Comparison of ENCODE assay signal across 31 cellular contexts in genomic region chr6:114301596-114302219, GRCh38. TPM values are rescaled to one million over a fixed set of nuclear protein-coding genes. Genes with fewer than 3 reads are reported as not detected.
"Had no signal": no experiment of that assay in that cellular context is flagged by ENCODE, and none has a peak within 500 bp of the region (broad histone marks: within the 10 kb centered on the region; RNA-seq: fewer than 3 reads in every experiment).

No MANE protein-coding gene starts in this region.

- ATAC-seq: activated CD4-positive, alpha-beta T cell treated with anti-CD3 and anti-CD28 coated beads for 36 hours; activated CD4-positive, CD25-positive, alpha-beta regulatory T cell treated with anti-CD3 and anti-CD28 coated beads, Interleukin-2, amount 50 U/mL, for 24 hours; activated CD8-positive, alpha-beta T cell treated with anti-CD3 and anti-CD28 coated beads, Interleukin-2, amount 10 ng/mL, durations not matched to agents 7 days and 5 days; activated naive CD4-positive, alpha-beta T cell treated with anti-CD3 and anti-CD28 coated beads, Interleukin-2, amount 50 U/mL, for 72 hours had no signal

- DNase-seq: activated CD4-positive, alpha-beta T cell treated with anti-CD3 and anti-CD28 coated beads for 36 hours; activated CD4-positive, alpha-beta T cell treated with anti-CD3 and anti-CD28 coated beads, Interleukin-2, amount 10 ng/mL, durations not matched to agents 7 days and 5 days; activated CD4-positive, alpha-beta T cell treated with anti-CD3 and anti-CD28 coated beads, Interleukin-2, amount 50 U/mL, for 48 hours; activated CD8-positive, alpha-beta T cell treated with anti-CD3 and anti-CD28 coated beads, Interleukin-2, amount 10 ng/mL, durations not matched to agents 7 days and 5 days; activated gamma-delta T cell treated with Interleukin-2 at 50 U/mL for 16 hours; activated naive CD4-positive, alpha-beta T cell treated with anti-CD3 and anti-CD28 coated beads for 36 hours; activated T-cell treated with anti-CD3 and anti-CD28 coated beads, Interleukin-2, amount 50 U/mL, for 24 hours; adrenal gland; anterior cingulate cortex; caudate nucleus; cerebellar nuclear complex; Kasumi-1; KG1; NCI-H1092 treated with DMSO at 0.1 percent for 48 hours; NCI-H1417; NCI-H146; NCI-H187; NCI-H2029 treated with DMSO at 0.1 percent for 48 hours; NCI-H2107; NCI-H2171; NCI-H2227 treated with DMSO at 0.1 percent for 48 hours; NCI-H446; NCI-H510A treated with DMSO at 0.1 percent for 48 hours; Peyer's patch; RPMI8226; SHP77 treated with DMSO at 0.1 percent for 48 hours; SK-N-SH had no signal

RNA-seq across cellular contexts. Expression of gene HS3ST5, which starts 41.1 kb away (rescaled TPM):
- total RNA-seq: activated CD4-positive, alpha-beta T cell treated with anti-CD3 and anti-CD28 coated beads for 36 hours; activated CD4-positive, alpha-beta T cell treated with anti-CD3 and anti-CD28 coated beads, Interleukin-2, amount 10 ng/mL, durations not matched to agents 7 days and 5 days; activated CD8-positive, alpha-beta T cell treated with anti-CD3 and anti-CD28 coated beads, Interleukin-2, amount 10 ng/mL, durations not matched to agents 7 days and 5 days; activated naive CD4-positive, alpha-beta T cell treated with anti-CD3 and anti-CD28 coated beads for 36 hours; activated naive CD4-positive, alpha-beta T cell treated with anti-CD3 and anti-CD28 coated beads, Interleukin-2, amount 50 U/mL, for 72 hours; activated T-helper 1 cell treated with anti-CD3 and anti-CD28 coated beads, Interleukin-12 subunit alpha, Interleukin-12 subunit beta, Interleukin-2, Interleukin-4 antibody, amounts not matched to agents 30 ng/mL and 10 ng/mL and 1 ng/mL, durations not matched to agents 14 hours and 24 hours and 36 hours; bronchial epithelial cell; Peyer's patch had no signal
